8 cellular contexts compared by ENCODE assay signal in the genomic region with DNA sequence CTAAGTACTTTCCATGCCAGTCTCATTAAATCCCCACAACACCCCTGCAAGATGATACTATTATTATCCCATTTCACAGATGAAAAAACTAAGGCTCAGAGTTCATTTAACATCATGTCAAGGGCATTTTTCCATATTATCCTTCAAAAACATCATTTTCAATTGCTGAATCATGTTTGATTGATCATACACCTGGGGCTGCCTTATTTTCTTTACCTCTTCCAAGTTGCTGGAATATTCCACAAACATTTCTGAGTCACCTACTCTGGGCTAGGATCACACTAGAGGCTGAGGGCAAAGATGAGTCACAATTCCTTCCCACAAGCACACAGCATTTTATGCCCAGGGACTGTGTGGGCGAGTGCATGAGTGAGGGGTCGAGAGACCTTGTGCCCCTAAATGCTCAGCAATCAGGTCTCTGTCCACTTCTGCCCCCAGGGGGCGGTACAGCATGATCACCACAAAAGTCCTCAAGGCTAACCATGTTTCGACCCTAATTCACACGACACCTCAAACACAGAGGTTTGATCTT. TPM values are rescaled to one million over a fixed set of nuclear protein-coding genes. Genes with fewer than 3 reads are reported as not detected.
DNase-seq lines count a peak whose midpoint lies in the region; ATAC-seq and TF ChIP-seq lines count a peak whose summit lies in the region.
"Had no signal": no experiment of that assay in that cellular context is flagged by ENCODE, and none has a peak within 500 bp of the region (broad histone marks: within the 10 kb centered on the region; RNA-seq: fewer than 3 reads in every experiment).

No MANE protein-coding gene starts in this region.

- H3K9me2 ChIP-seq in hepatocyte (replicated peaks; ENCODE audit: insufficient read depth) = no peaks in the 10 kb centered on the region

- H3K4me1 ChIP-seq in hepatocyte (ENCODE audit: insufficient read depth) = peaks cover 11% of the 10 kb centered on the region

- peak overlapping the region; percentile 1 for H3K27ac Mint-ChIP-seq in activated T-helper 1 cell treated with anti-CD3 and anti-CD28 coated beads, Interleukin-12 subunit alpha, Interleukin-12 subunit beta, Interleukin-2, Interleukin-4 antibody, amounts not matched to agents 30 ng/mL and 10 ng/mL and 1 ng/mL, durations not matched to agents 14 hours and 24 hours and 36 hours
- peak overlapping the region; percentile 59 for H3K27ac Mint-ChIP-seq in stimulated activated naive B cell treated with anti-CD40 and anti-IgM and Interleukin-4, amounts not matched to agents 10 μg/mL and 1 μg/mL and 100 μg/mL, for 72 hours

- H3K27me3 ChIP-seq in hepatocyte = no peaks in the 10 kb centered on the region

- no peaks in the 10 kb centered on the region for H3K9me3 ChIP-seq in hepatocyte (ENCODE audit: low read depth)

- no peak overlapping the region for H3K27ac ChIP-seq in hepatocyte

- H3K79me2 ChIP-seq in hepatocyte = no peaks in the 10 kb centered on the region

- H3K4me3 ChIP-seq in hepatocyte = no peak overlapping the region

- peak; percentile 77 for DNase-seq in NCI-H226
- DNase-seq in activated T-helper 1 cell treated with anti-CD3 and anti-CD28 coated beads, Interleukin-12 subunit alpha, Interleukin-12 subunit beta, Interleukin-2, Interleukin-4 antibody, amounts not matched to agents 30 ng/mL and 10 ng/mL and 1 ng/mL, durations not matched to agents 14 hours and 24 hours and 36 hours (ENCODE audit: low spot score) = peak; percentile 16
- DNase-seq in hepatocyte (ENCODE audit: low spot score) = peak; percentile 34
- no peak for DNase-seq in stimulated activated naive B cell treated with anti-CD40 and anti-IgM and Interleukin-4, amounts not matched to agents 10 μg/mL and 1 μg/mL and 100 μg/mL, for 72 hours
- DNase-seq in ureter (ENCODE audit: low spot score) = no peak

- H3K27me3 Mint-ChIP-seq in activated T-helper 1 cell treated with anti-CD3 and anti-CD28 coated beads, Interleukin-12 subunit alpha, Interleukin-12 subunit beta, Interleukin-2, Interleukin-4 antibody, amounts not matched to agents 30 ng/mL and 10 ng/mL and 1 ng/mL, durations not matched to agents 14 hours and 24 hours and 36 hours (ENCODE audit: insufficient read depth) = peaks cover 2% of the 10 kb centered on the region
- H3K27me3 Mint-ChIP-seq in stimulated activated naive B cell treated with anti-CD40 and anti-IgM and Interleukin-4, amounts not matched to agents 10 μg/mL and 1 μg/mL and 100 μg/mL, for 72 hours = peaks cover 0 to 14% of the 10 kb centered on the region in 2 donors

- H3K9me3 Mint-ChIP-seq in activated T-helper 1 cell treated with anti-CD3 and anti-CD28 coated beads, Interleukin-12 subunit alpha, Interleukin-12 subunit beta, Interleukin-2, Interleukin-4 antibody, amounts not matched to agents 30 ng/mL and 10 ng/mL and 1 ng/mL, durations not matched to agents 14 hours and 24 hours and 36 hours = peaks cover 13% of the 10 kb centered on the region
- H3K9me3 Mint-ChIP-seq in stimulated activated naive B cell treated with anti-CD40 and anti-IgM and Interleukin-4, amounts not matched to agents 10 μg/mL and 1 μg/mL and 100 μg/mL, for 72 hours = peaks cover 4 to 5% of the 10 kb centered on the region in 2 donors

- intact Hi-C loops in activated T-helper 1 cell treated with anti-CD3 and anti-CD28 coated beads, Interleukin-12 subunit alpha, Interleukin-12 subunit beta, Interleukin-2, Interleukin-4 antibody, amounts not matched to agents 30 ng/mL and 10 ng/mL and 1 ng/mL, durations not matched to agents 14 hours and 24 hours and 36 hours (cut with micrococcal nuclease) = loop anchor here (1.0 kb wide), 1 partner anchor 191 kb away; no protein-coding TSS in a partner anchor

- H3K36me3 ChIP-seq in hepatocyte (replicated peaks; ENCODE audit: insufficient read depth, low read depth) = no peaks in the 10 kb centered on the region

- 65% methylated on average over 5 of the region's 5 CpGs for WGBS in hepatocyte (ENCODE audit: low lambda C conversion rate, missing lambda C conversion rate)

- peak; percentile 37 to 49 for ATAC-seq in stimulated activated naive B cell treated with anti-CD40 and anti-IgM and Interleukin-4, amounts not matched to agents 10 μg/mL and 1 μg/mL and 100 μg/mL, for 72 hours (replicated peaks)
- ATAC-seq in GM18909 (IDR thresholded peaks at IDR 0.05; ENCODE audit: poor library complexity, unreplicated experiment) = no peak

- H2AFZ ChIP-seq in hepatocyte = no peak overlapping the region

- H3K4me1 Mint-ChIP-seq in activated T-helper 1 cell treated with anti-CD3 and anti-CD28 coated beads, Interleukin-12 subunit alpha, Interleukin-12 subunit beta, Interleukin-2, Interleukin-4 antibody, amounts not matched to agents 30 ng/mL and 10 ng/mL and 1 ng/mL, durations not matched to agents 14 hours and 24 hours and 36 hours (ENCODE audit: low read depth) = peaks cover 37% of the 10 kb centered on the region
- H3K4me1 Mint-ChIP-seq in stimulated activated naive B cell treated with anti-CD40 and anti-IgM and Interleukin-4, amounts not matched to agents 10 μg/mL and 1 μg/mL and 100 μg/mL, for 72 hours = peaks cover 40 to 43% of the 10 kb centered on the region in 2 donors

- H3K4me3 Mint-ChIP-seq in activated T-helper 1 cell treated with anti-CD3 and anti-CD28 coated beads, Interleukin-12 subunit alpha, Interleukin-12 subunit beta, Interleukin-2, Interleukin-4 antibody, amounts not matched to agents 30 ng/mL and 10 ng/mL and 1 ng/mL, durations not matched to agents 14 hours and 24 hours and 36 hours = no peak overlapping the region
- no peak overlapping the region for H3K4me3 Mint-ChIP-seq in stimulated activated naive B cell treated with anti-CD40 and anti-IgM and Interleukin-4, amounts not matched to agents 10 μg/mL and 1 μg/mL and 100 μg/mL, for 72 hours

- TF ChIP-seq CTCF in GM12872 (IDR thresholded peaks at IDR 0.05; ENCODE audit: insufficient read depth, low read depth, low read length) (peak; percentile 69), hepatocyte (IDR thresholded peaks at IDR 0.05; ENCODE audit: poor library complexity) (peak; percentile 20)

- H4K20me1 ChIP-seq in hepatocyte (ENCODE audit: insufficient read depth, poor library complexity, severe bottlenecking) = no peaks in the 10 kb centered on the region

- H3K36me3 Mint-ChIP-seq in activated T-helper 1 cell treated with anti-CD3 and anti-CD28 coated beads, Interleukin-12 subunit alpha, Interleukin-12 subunit beta, Interleukin-2, Interleukin-4 antibody, amounts not matched to agents 30 ng/mL and 10 ng/mL and 1 ng/mL, durations not matched to agents 14 hours and 24 hours and 36 hours (ENCODE audit: low read depth) = peaks cover 22% of the 10 kb centered on the region
- peaks cover 7 to 8% of the 10 kb centered on the region in 2 donors for H3K36me3 Mint-ChIP-seq in stimulated activated naive B cell treated with anti-CD40 and anti-IgM and Interleukin-4, amounts not matched to agents 10 μg/mL and 1 μg/mL and 100 μg/mL, for 72 hours

- no peak overlapping the region for H3K4me2 ChIP-seq in hepatocyte

RNA-seq across cellular contexts. Expression of a gene that starts 14.1 kb away (rescaled TPM):
- 0.12 TPM in 1 of 2 replicates, not detected in the other for total RNA-seq in activated T-helper 1 cell treated with anti-CD3 and anti-CD28 coated beads, Interleukin-12 subunit alpha, Interleukin-12 subunit beta, Interleukin-2, Interleukin-4 antibody, amounts not matched to agents 30 ng/mL and 10 ng/mL and 1 ng/mL, durations not matched to agents 14 hours and 24 hours and 36 hours
- 69.7 and 70.1 TPM in 2 replicates for total RNA-seq in hepatocyte
- 54.4 and 59.6 TPM in 2 replicates for polyA plus RNA-seq in hepatocyte
- 15.9 TPM for total RNA-seq in ureter
- total RNA-seq: activated CD8-positive, alpha-beta memory T cell treated with anti-CD3 and anti-CD28 coated beads for 36 hours had no signal

RNA-seq across cellular contexts. Expression of a gene that starts 21.7 kb away (rescaled TPM):
- 51.9 and 53.5 TPM in 2 replicates for total RNA-seq in activated T-helper 1 cell treated with anti-CD3 and anti-CD28 coated beads, Interleukin-12 subunit alpha, Interleukin-12 subunit beta, Interleukin-2, Interleukin-4 antibody, amounts not matched to agents 30 ng/mL and 10 ng/mL and 1 ng/mL, durations not matched to agents 14 hours and 24 hours and 36 hours
- 0.37 and 0.72 TPM in 2 replicates for total RNA-seq in hepatocyte
- 1.5 and 1.8 TPM in 2 replicates for polyA plus RNA-seq in hepatocyte
- 4.3 TPM for total RNA-seq in ureter

RNA-seq across cellular contexts. Expression of a gene that starts 49.6 kb away (rescaled TPM):
- 73.8 and 74.9 TPM in 2 replicates for total RNA-seq in activated T-helper 1 cell treated with anti-CD3 and anti-CD28 coated beads, Interleukin-12 subunit alpha, Interleukin-12 subunit beta, Interleukin-2, Interleukin-4 antibody, amounts not matched to agents 30 ng/mL and 10 ng/mL and 1 ng/mL, durations not matched to agents 14 hours and 24 hours and 36 hours
- 107 and 116 TPM in 2 replicates for total RNA-seq in hepatocyte
- 149 and 169 TPM in 2 replicates for polyA plus RNA-seq in hepatocyte
- total RNA-seq in ureter = 131 TPM

RNA-seq across cellular contexts. Expression of a gene that starts 51.0 kb away (rescaled TPM):
- 83.3 and 96.4 TPM in 2 replicates for total RNA-seq in activated T-helper 1 cell treated with anti-CD3 and anti-CD28 coated beads, Interleukin-12 subunit alpha, Interleukin-12 subunit beta, Interleukin-2, Interleukin-4 antibody, amounts not matched to agents 30 ng/mL and 10 ng/mL and 1 ng/mL, durations not matched to agents 14 hours and 24 hours and 36 hours
- 41.0 and 60.4 TPM in 2 replicates for total RNA-seq in hepatocyte
- 20.0 and 25.0 TPM in 2 replicates for polyA plus RNA-seq in hepatocyte
- total RNA-seq in ureter = 64.9 TPM

Comparison
In these comparisons a context has a peak if more than half of its experiments do, and no peak if none do; other contexts are left out.
1. DNase-seq: peak in NCI-H226 (single experiment), activated T-helper 1 cell treated with anti-CD3 and anti-CD28 coated beads, Interleukin-12 subunit alpha, Interleukin-12 subunit beta, Interleukin-2, Interleukin-4 antibody, amounts not matched to agents 30 ng/mL and 10 ng/mL and 1 ng/mL, durations not matched to agents 14 hours and 24 hours and 36 hours (single experiment) and hepatocyte (single experiment); none in stimulated activated naive B cell treated with anti-CD40 and anti-IgM and Interleukin-4, amounts not matched to agents 10 μg/mL and 1 μg/mL and 100 μg/mL, for 72 hours (single experiment) and ureter (single experiment).
2. RNA of a gene that starts 14.1 kb away (total RNA-seq): 69.7 to 70.1 TPM in hepatocyte and 15.9 TPM in ureter (single experiment); 0.12 TPM in activated T-helper 1 cell treated with anti-CD3 and anti-CD28 coated beads, Interleukin-12 subunit alpha, Interleukin-12 subunit beta, Interleukin-2, Interleukin-4 antibody, amounts not matched to agents 30 ng/mL and 10 ng/mL and 1 ng/mL, durations not matched to agents 14 hours and 24 hours and 36 hours; every median in the first group is over 10 times any median in the second.